21 cellular contexts compared by ENCODE assay signal in the genomic region with DNA sequence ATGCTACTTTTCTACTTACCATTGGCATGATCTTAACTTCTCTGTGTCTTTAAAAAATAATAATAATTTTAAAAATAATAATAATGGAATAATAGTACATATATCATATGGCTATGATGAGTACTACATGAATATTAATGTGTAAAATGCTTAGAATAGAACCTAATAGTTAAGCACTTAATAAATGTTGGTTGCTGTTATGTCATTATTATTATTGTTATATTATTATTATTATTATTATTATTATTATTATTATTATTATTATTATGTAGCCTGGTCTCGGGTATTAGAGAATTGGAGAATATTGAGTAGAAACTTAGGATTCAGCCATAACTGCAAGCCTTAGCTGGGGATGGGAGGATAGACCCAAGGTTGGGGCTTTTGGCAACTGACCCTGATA.
"Had no signal": no experiment of that assay in that cellular context is flagged by ENCODE, and none has a peak within 500 bp of the region (broad histone marks: within the 10 kb centered on the region; RNA-seq: fewer than 3 reads in every experiment).

No MANE protein-coding gene starts in this region.

- H3K36me3 ChIP-seq: neutrophil, pancreas, WERI-Rb-1 had no signal

- H3K4me1 ChIP-seq: pancreas had no signal

- H3K4me3 Mint-ChIP-seq: activated CD8-positive, alpha-beta T cell treated with anti-CD3 and anti-CD28 coated beads, Interleukin-2, amount 10 ng/mL, durations not matched to agents 7 days and 5 days; activated naive CD8-positive, alpha-beta T cell treated with anti-CD3 and anti-CD28 coated beads, Interleukin-2, amount 50 U/mL, for 24 hours; activated T-helper 1 cell treated with anti-CD3 and anti-CD28 coated beads, Interleukin-12 subunit alpha, Interleukin-12 subunit beta, Interleukin-2, Interleukin-4 antibody, amounts not matched to agents 30 ng/mL and 10 ng/mL and 1 ng/mL, durations not matched to agents 14 hours and 24 hours and 36 hours; natural killer cell treated with Interleukin-12 subunit alpha and Interleukin-12 subunit beta and Interleukin-15 and Interleukin-18, amount 100 ng/mL, for 72 hours; stimulated activated naive B cell treated with anti-CD40 and anti-IgM and Interleukin-4, amounts not matched to agents 10 μg/mL and 1 μg/mL and 100 μg/mL, for 72 hours; type B pancreatic cell had no signal

- ATAC-seq: activated CD8-positive, alpha-beta T cell treated with anti-CD3 and anti-CD28 coated beads, Interleukin-2, amount 10 ng/mL, durations not matched to agents 7 days and 5 days; activated naive CD8-positive, alpha-beta T cell treated with anti-CD3 and anti-CD28 coated beads, Interleukin-2, amount 50 U/mL, for 24 hours; natural killer cell treated with Interleukin-12 subunit alpha and Interleukin-12 subunit beta and Interleukin-15 and Interleukin-18, amount 100 ng/mL, for 72 hours; pancreas; sciatic nerve; SK-N-SH treated with all-trans-retinoic acid at 6 μM for 48 hours; stimulated activated naive B cell treated with anti-CD40 and anti-IgM and Interleukin-4, amounts not matched to agents 10 μg/mL and 1 μg/mL and 100 μg/mL, for 72 hours had no signal

- H3K27ac ChIP-seq: dorsolateral prefrontal cortex, neutrophil, pancreas, WERI-Rb-1 had no signal

- H3K36me3 Mint-ChIP-seq: natural killer cell treated with Interleukin-12 subunit alpha and Interleukin-12 subunit beta and Interleukin-15 and Interleukin-18, amount 100 ng/mL, for 72 hours; type B pancreatic cell had no signal

- H3K27me3 Mint-ChIP-seq: activated naive CD8-positive, alpha-beta T cell treated with anti-CD3 and anti-CD28 coated beads, Interleukin-2, amount 50 U/mL, for 24 hours; natural killer cell treated with Interleukin-12 subunit alpha and Interleukin-12 subunit beta and Interleukin-15 and Interleukin-18, amount 100 ng/mL, for 72 hours; type B pancreatic cell had no signal

- H3K27ac Mint-ChIP-seq: activated CD8-positive, alpha-beta T cell treated with anti-CD3 and anti-CD28 coated beads, Interleukin-2, amount 10 ng/mL, durations not matched to agents 7 days and 5 days; activated naive CD8-positive, alpha-beta T cell treated with anti-CD3 and anti-CD28 coated beads, Interleukin-2, amount 50 U/mL, for 24 hours; activated T-helper 1 cell treated with anti-CD3 and anti-CD28 coated beads, Interleukin-12 subunit alpha, Interleukin-12 subunit beta, Interleukin-2, Interleukin-4 antibody, amounts not matched to agents 30 ng/mL and 10 ng/mL and 1 ng/mL, durations not matched to agents 14 hours and 24 hours and 36 hours; natural killer cell treated with Interleukin-12 subunit alpha and Interleukin-12 subunit beta and Interleukin-15 and Interleukin-18, amount 100 ng/mL, for 72 hours; stimulated activated naive B cell treated with anti-CD40 and anti-IgM and Interleukin-4, amounts not matched to agents 10 μg/mL and 1 μg/mL and 100 μg/mL, for 72 hours; type B pancreatic cell had no signal

- DNase-seq: activated CD4-positive, alpha-beta T cell treated with anti-CD3 and anti-CD28 coated beads for 1 hour; activated CD4-positive, alpha-beta T cell treated with anti-CD3 and anti-CD28 coated beads, Interleukin-2, amount 50 U/mL, for 1 hour; activated CD8-positive, alpha-beta T cell treated with anti-CD3 and anti-CD28 coated beads, Interleukin-2, amount 10 ng/mL, durations not matched to agents 7 days and 5 days; activated gamma-delta T cell; activated naive CD4-positive, alpha-beta T cell treated with anti-CD3 and anti-CD28 coated beads, Interleukin-2, amount 50 U/mL, for 16 hours; activated naive CD8-positive, alpha-beta T cell treated with anti-CD3 and anti-CD28 coated beads, Interleukin-2, amount 50 U/mL, for 24 hours; central memory CD4-positive, alpha-beta T cell; dorsolateral prefrontal cortex; midbrain; pancreas; stimulated activated CD4-positive, alpha-beta T cell treated with anti-CD3 and anti-CD28 coated beads, Interleukin-2, amount 100 ng/mL, for 48 hours; stimulated activated CD8-positive, alpha-beta memory T cell treated with anti-CD3 and anti-CD28 coated beads, Interleukin-4, amount 100 ng/mL, for 48 hours; stimulated activated naive B cell treated with anti-CD40 and anti-IgM and Interleukin-4, amounts not matched to agents 10 μg/mL and 1 μg/mL and 100 μg/mL, for 72 hours; WERI-Rb-1 had no signal

- H3K4me3 ChIP-seq: dorsolateral prefrontal cortex, hepatocyte, pancreas had no signal

- H3K9me3 Mint-ChIP-seq: activated naive CD8-positive, alpha-beta T cell treated with anti-CD3 and anti-CD28 coated beads, Interleukin-2, amount 50 U/mL, for 24 hours; activated T-helper 1 cell treated with anti-CD3 and anti-CD28 coated beads, Interleukin-12 subunit alpha, Interleukin-12 subunit beta, Interleukin-2, Interleukin-4 antibody, amounts not matched to agents 30 ng/mL and 10 ng/mL and 1 ng/mL, durations not matched to agents 14 hours and 24 hours and 36 hours; natural killer cell treated with Interleukin-12 subunit alpha and Interleukin-12 subunit beta and Interleukin-15 and Interleukin-18, amount 100 ng/mL, for 72 hours; stimulated activated naive B cell treated with anti-CD40 and anti-IgM and Interleukin-4, amounts not matched to agents 10 μg/mL and 1 μg/mL and 100 μg/mL, for 72 hours; type B pancreatic cell had no signal

- H3K9me3 ChIP-seq: neutrophil, pancreas had no signal

- H3K27me3 ChIP-seq: dorsolateral prefrontal cortex, hepatocyte, neutrophil, pancreas had no signal
